In the genomic region with DNA sequence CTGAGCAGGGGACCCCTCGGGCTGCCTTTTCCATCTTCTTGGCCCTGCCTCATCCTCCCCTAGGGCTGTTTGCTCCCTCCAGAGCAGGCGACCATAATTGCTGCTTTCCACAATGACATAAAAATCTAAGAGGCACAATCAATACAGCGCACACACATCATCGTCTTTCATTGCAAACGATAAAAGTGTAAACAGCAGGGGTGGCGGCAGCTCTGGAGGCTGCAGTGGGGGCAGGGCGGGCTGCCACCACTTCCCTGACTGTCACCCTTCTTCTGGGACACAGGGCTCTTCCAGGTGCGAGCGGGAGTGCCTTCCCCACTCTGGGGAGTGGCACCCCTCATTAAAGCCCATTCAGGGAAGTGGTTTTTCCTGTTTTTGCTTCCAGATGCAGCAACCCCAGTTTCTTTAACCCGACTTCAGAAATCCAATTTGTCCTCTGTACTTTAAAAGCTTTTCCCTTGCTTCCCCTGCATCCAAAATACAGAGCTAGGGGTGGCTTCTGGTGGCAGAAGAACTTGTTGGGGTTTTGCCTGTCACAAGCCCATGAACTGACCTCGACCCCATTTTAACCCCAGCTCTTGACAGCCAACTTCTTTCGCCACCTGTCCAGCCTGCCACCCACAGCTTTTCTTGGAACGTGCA, we compare ENCODE assay signal across 17 cellular contexts. TPM values are rescaled to one million over a fixed set of nuclear protein-coding genes. Genes with fewer than 3 reads are reported as not detected.
DNase-seq lines count a peak whose midpoint lies in the region; TF ChIP-seq lines count a peak whose summit lies in the region.
"Had no signal": no experiment of that assay in that cellular context is flagged by ENCODE, and none has a peak within 500 bp of the region (broad histone marks: within the 10 kb centered on the region; RNA-seq: fewer than 3 reads in every experiment).

No MANE protein-coding gene starts in this region.

- H3K36me3 Mint-ChIP-seq in endothelial cell (ENCODE audit: low read depth, unreplicated experiment), result no peaks in the 10 kb centered on the region

- H3K36me3 ChIP-seq in thyroid gland, result no peaks in the 10 kb centered on the region
- H3K36me3 ChIP-seq: brain microvascular endothelial cell, ovary, Peyer's patch had no signal

- H3K27me3 Mint-ChIP-seq in endothelial cell (ENCODE audit: unreplicated experiment), result peaks cover 26% of the 10 kb centered on the region

- H3K27ac ChIP-seq in thyroid gland, result no peak overlapping the region
- H3K27ac ChIP-seq: brain microvascular endothelial cell, KMS-11, ovary had no signal

- H3K9me3 Mint-ChIP-seq in endothelial cell (ENCODE audit: unreplicated experiment), result no peaks in the 10 kb centered on the region
- H3K9me3 Mint-ChIP-seq: activated naive CD4-positive, alpha-beta T cell treated with anti-CD3 and anti-CD28 coated beads, Interleukin-2, amount 50 U/mL, for 24 hours; stimulated activated naive CD8-positive, alpha-beta T cell treated with anti-CD3 and anti-CD28 coated beads, Interleukin-15, Interleukin-2, amounts not matched to agents 100 ng/mL and 50 ng/mL, for 24 hours had no signal

- no peak for TF ChIP-seq POLR2A in thyroid gland (IDR thresholded peaks at IDR 0.05)

- WGBS in thyroid gland, 2 donors, result 14 to 24% methylated on average over 13 of the region's 13 CpGs

- no peaks in the 10 kb centered on the region for H3K4me1 ChIP-seq in thyroid gland

- H3K4me3 ChIP-seq in thyroid gland (replicated peaks in 1 of 3), result no peak overlapping the region
- H3K4me3 ChIP-seq: ovary, Peyer's patch had no signal

- H3K27me3 ChIP-seq in thyroid gland, result no peaks in the 10 kb centered on the region
- H3K27me3 ChIP-seq: ovary, Peyer's patch had no signal

- intact Hi-C loops in thyroid gland (cut with DNase I), result no loop called here

- DNase-seq in DMS79 treated with DMSO at 0.1 percent for 48 hours (lab: John Stamatoyannopoulos, UW) (peak; percentile 67), NCI-H146 (lab: John Stamatoyannopoulos, UW) (peak; percentile 79), UCSD-AML1 (lab: John Stamatoyannopoulos, UW; ENCODE audit: unreplicated experiment) (peak; percentile 47), myocyte (ENCODE audit: low read depth) (peak; percentile 58), HuH-7.5 (ENCODE audit: low spot score) (no peak), thyroid gland (no peak), H4 (ENCODE audit: low spot score) (no peak), endothelial cell (ENCODE audit: low spot score) (no peak)
- DNase-seq: activated CD4-positive, CD25-positive, alpha-beta regulatory T cell treated with anti-CD3 and anti-CD28 coated beads, Interleukin-2, amount 50 U/mL, for 72 hours; activated CD8-positive, alpha-beta memory T cell treated with anti-CD3 and anti-CD28 coated beads, Interleukin-2, amount 50 U/mL, for 4 hours; brain microvascular endothelial cell; mesendoderm; ovary had no signal

- no peak for TF ChIP-seq CTCF in thyroid gland (IDR thresholded peaks at IDR 0.05)
- TF ChIP-seq CTCF in endothelial cell (IDR thresholded peaks at IDR 0.05; ENCODE audit: unreplicated experiment), result no peak

- no peaks in the 10 kb centered on the region for H3K9me3 ChIP-seq in thyroid gland
- H3K9me3 ChIP-seq: ovary had no signal

- H3K4me3 Mint-ChIP-seq in endothelial cell (ENCODE audit: unreplicated experiment), result no peak overlapping the region
- H3K4me3 Mint-ChIP-seq: activated naive CD4-positive, alpha-beta T cell treated with anti-CD3 and anti-CD28 coated beads, Interleukin-2, amount 50 U/mL, for 24 hours; stimulated activated naive CD8-positive, alpha-beta T cell treated with anti-CD3 and anti-CD28 coated beads, Interleukin-15, Interleukin-2, amounts not matched to agents 100 ng/mL and 50 ng/mL, for 24 hours had no signal

- peaks cover 25% of the 10 kb centered on the region for H3K4me1 Mint-ChIP-seq in endothelial cell (ENCODE audit: unreplicated experiment)
- H3K4me1 Mint-ChIP-seq: activated naive CD4-positive, alpha-beta T cell treated with anti-CD3 and anti-CD28 coated beads, Interleukin-2, amount 50 U/mL, for 24 hours had no signal

- H3K27ac Mint-ChIP-seq in endothelial cell (ENCODE audit: unreplicated experiment), result no peak overlapping the region
- H3K27ac Mint-ChIP-seq: activated naive CD4-positive, alpha-beta T cell treated with anti-CD3 and anti-CD28 coated beads, Interleukin-2, amount 50 U/mL, for 24 hours; stimulated activated naive CD8-positive, alpha-beta T cell treated with anti-CD3 and anti-CD28 coated beads, Interleukin-15, Interleukin-2, amounts not matched to agents 100 ng/mL and 50 ng/mL, for 24 hours had no signal

RNA-seq across cellular contexts. Expression of gene TSPAN17, which starts 45.7 kb away (rescaled TPM):
- total RNA-seq in myocyte, result 47.9 and 50.0 TPM in 2 replicates
- 70.8 TPM for polyA plus RNA-seq in myocyte (2012)
- total RNA-seq in thyroid gland, result 10 to 100 TPM; 18.9 to 24.7 (median 21.0) TPM
- 48.0 and 49.6 TPM in 2 replicates for total RNA-seq in H4 (2014; rRNA removed; shearing (Covaris generic))
- 57.5 TPM for total RNA-seq in endothelial cell (ENCODE audit: unreplicated experiment)

Comparison
In these comparisons a context has a peak if more than half of its experiments do, and no peak if none do; other contexts are left out.
1. DNase-seq: peak in DMS79 treated with DMSO at 0.1 percent for 48 hours (single experiment), NCI-H146 (single experiment), UCSD-AML1 (single experiment) and myocyte (single experiment); none in HuH-7.5 (single experiment), thyroid gland (0 of 2), H4 (single experiment) and endothelial cell (single experiment).